ENCODE assay signal across 1 cellular context in the genomic region with DNA sequence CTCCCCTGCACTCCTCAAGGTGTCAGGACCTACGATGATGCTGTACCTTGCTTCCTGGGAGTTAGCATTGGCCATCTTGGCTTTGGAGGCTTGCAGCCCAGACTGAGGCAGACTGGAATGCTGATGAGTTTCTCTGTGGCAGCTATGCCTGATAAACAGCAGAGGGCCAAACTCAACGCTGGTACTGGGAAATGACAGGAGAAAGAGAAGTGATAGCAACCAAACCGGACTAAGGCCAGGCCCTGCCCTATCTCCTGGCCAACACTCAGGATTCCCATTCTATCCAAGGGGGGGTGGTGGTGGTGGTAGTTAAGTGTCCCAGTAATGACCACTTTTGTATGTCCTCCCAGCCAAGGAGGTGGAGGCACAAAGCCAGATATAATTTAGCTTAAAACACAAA.
TF ChIP-seq lines count a peak whose summit lies in the region.

No MANE protein-coding gene starts in this region.

TF ChIP-seq in GM23338, 12 proteins besides CTCF, POLR2A, EP300 and RAD21 (continued from another document):
- TF ChIP-seq, protein P1, sequence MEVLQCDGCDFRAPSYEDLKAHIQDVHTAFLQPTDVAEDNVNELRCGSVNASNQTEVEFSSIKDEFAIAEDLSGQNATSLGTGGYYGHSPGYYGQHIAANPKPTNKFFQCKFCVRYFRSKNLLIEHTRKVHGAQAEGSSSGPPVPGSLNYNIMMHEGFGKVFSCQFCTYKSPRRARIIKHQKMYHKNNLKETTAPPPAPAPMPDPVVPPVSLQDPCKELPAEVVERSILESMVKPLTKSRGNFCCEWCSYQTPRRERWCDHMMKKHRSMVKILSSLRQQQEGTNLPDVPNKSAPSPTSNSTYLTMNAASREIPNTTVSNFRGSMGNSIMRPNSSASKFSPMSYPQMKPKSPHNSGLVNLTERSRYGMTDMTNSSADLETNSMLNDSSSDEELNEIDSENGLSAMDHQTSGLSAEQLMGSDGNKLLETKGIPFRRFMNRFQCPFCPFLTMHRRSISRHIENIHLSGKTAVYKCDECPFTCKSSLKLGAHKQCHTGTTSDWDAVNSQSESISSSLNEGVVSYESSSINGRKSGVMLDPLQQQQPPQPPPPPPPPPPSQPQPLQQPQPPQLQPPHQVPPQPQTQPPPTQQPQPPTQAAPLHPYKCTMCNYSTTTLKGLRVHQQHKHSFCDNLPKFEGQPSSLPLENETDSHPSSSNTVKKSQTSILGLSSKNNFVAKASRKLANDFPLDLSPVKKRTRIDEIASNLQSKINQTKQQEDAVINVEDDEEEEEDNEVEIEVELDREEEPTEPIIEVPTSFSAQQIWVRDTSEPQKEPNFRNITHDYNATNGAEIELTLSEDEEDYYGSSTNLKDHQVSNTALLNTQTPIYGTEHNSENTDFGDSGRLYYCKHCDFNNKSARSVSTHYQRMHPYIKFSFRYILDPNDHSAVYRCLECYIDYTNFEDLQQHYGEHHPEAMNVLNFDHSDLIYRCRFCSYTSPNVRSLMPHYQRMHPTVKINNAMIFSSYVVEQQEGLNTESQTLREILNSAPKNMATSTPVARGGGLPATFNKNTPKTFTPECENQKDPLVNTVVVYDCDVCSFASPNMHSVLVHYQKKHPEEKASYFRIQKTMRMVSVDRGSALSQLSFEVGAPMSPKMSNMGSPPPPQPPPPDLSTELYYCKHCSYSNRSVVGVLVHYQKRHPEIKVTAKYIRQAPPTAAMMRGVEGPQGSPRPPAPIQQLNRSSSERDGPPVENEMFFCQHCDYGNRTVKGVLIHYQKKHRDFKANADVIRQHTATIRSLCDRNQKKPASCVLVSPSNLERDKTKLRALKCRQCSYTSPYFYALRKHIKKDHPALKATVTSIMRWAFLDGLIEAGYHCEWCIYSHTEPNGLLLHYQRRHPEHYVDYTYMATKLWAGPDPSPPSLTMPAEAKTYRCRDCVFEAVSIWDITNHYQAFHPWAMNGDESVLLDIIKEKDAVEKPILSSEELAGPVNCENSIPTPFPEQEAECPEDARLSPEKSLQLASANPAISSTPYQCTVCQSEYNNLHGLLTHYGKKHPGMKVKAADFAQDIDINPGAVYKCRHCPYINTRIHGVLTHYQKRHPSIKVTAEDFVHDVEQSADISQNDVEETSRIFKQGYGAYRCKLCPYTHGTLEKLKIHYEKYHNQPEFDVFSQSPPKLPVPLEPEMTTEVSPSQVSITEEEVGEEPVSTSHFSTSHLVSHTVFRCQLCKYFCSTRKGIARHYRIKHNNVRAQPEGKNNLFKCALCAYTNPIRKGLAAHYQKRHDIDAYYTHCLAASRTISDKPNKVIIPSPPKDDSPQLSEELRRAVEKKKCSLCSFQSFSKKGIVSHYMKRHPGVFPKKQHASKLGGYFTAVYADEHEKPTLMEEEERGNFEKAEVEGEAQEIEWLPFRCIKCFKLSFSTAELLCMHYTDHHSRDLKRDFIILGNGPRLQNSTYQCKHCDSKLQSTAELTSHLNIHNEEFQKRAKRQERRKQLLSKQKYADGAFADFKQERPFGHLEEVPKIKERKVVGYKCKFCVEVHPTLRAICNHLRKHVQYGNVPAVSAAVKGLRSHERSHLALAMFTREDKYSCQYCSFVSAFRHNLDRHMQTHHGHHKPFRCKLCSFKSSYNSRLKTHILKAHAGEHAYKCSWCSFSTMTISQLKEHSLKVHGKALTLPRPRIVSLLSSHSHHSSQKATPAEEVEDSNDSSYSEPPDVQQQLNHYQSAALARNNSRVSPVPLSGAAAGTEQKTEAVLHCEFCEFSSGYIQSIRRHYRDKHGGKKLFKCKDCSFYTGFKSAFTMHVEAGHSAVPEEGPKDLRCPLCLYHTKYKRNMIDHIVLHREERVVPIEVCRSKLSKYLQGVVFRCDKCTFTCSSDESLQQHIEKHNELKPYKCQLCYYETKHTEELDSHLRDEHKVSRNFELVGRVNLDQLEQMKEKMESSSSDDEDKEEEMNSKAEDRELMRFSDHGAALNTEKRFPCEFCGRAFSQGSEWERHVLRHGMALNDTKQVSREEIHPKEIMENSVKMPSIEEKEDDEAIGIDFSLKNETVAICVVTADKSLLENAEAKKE (CRISPR knock-in tag; IDR thresholded peaks at IDR 0.05) = no peak
- TF ChIP-seq ZNF331 (CRISPR knock-in tag; IDR thresholded peaks at IDR 0.05; ENCODE audit: low read depth) (no peak), NANOG (IDR thresholded peaks at IDR 0.05; ENCODE audit: borderline replicate concordance) (no peak)
- TF ChIP-seq, protein P2, sequence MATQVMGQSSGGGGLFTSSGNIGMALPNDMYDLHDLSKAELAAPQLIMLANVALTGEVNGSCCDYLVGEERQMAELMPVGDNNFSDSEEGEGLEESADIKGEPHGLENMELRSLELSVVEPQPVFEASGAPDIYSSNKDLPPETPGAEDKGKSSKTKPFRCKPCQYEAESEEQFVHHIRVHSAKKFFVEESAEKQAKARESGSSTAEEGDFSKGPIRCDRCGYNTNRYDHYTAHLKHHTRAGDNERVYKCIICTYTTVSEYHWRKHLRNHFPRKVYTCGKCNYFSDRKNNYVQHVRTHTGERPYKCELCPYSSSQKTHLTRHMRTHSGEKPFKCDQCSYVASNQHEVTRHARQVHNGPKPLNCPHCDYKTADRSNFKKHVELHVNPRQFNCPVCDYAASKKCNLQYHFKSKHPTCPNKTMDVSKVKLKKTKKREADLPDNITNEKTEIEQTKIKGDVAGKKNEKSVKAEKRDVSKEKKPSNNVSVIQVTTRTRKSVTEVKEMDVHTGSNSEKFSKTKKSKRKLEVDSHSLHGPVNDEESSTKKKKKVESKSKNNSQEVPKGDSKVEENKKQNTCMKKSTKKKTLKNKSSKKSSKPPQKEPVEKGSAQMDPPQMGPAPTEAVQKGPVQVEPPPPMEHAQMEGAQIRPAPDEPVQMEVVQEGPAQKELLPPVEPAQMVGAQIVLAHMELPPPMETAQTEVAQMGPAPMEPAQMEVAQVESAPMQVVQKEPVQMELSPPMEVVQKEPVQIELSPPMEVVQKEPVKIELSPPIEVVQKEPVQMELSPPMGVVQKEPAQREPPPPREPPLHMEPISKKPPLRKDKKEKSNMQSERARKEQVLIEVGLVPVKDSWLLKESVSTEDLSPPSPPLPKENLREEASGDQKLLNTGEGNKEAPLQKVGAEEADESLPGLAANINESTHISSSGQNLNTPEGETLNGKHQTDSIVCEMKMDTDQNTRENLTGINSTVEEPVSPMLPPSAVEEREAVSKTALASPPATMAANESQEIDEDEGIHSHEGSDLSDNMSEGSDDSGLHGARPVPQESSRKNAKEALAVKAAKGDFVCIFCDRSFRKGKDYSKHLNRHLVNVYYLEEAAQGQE (IDR thresholded peaks at IDR 0.05; ENCODE audit: unreplicated experiment) = no peak
